In genomic region chr13:30715837-30716236, GRCh38 we compare ENCODE assay signal across 19 cellular contexts. TPM values are rescaled to one million over a fixed set of nuclear protein-coding genes. Genes with fewer than 3 reads are reported as not detected.
"Had no signal": no experiment of that assay in that cellular context is flagged by ENCODE, and none has a peak within 500 bp of the region (broad histone marks: within the 10 kb centered on the region; RNA-seq: fewer than 3 reads in every experiment).

No MANE protein-coding gene starts in this region.

- H3K36me3 ChIP-seq: esophagus squamous epithelium, lower lobe of right lung, pancreas, thoracic aorta had no signal

- H3K36me3 Mint-ChIP-seq: activated naive CD8-positive, alpha-beta T cell; brain; mesothelial cell of epicardium had no signal

- H3K4me1 ChIP-seq: pancreas had no signal

- H3K27ac ChIP-seq: dorsolateral prefrontal cortex, esophagus squamous epithelium, pancreas, thoracic aorta had no signal

- H3K9me3 Mint-ChIP-seq: activated B cell treated with CpG ODN at 0.5 μM for 24 hours; brain; mesothelial cell of epicardium; neural crest cell; stimulated activated naive CD8-positive, alpha-beta T cell treated with anti-CD3 and anti-CD28 coated beads, Interleukin-15, amount 100 ng/mL, for 72 hours; T-helper 1 cell treated with Interleukin-12 subunit alpha and Interleukin-12 subunit beta and Interleukin-4 antibody, amounts not matched to agents 30 μg/mL and 1 μg/mL, for 36 hours had no signal

- ATAC-seq: lower lobe of right lung; pancreas; stimulated activated naive CD8-positive, alpha-beta T cell treated with anti-CD3 and anti-CD28 coated beads, Interleukin-15, amount 100 ng/mL, for 72 hours had no signal

- DNase-seq: activated B cell treated with CpG ODN at 0.5 μM for 24 hours; activated CD4-positive, alpha-beta T cell treated with anti-CD3 and anti-CD28 coated beads, Interleukin-2, amount 50 U/mL, for 4 hours; activated gamma-delta T cell; activated T-cell treated with anti-CD3 and anti-CD28 coated beads, Interleukin-2, amount 50 U/mL, for 48 hours; amygdala; dorsolateral prefrontal cortex; esophagus squamous epithelium; foreskin melanocyte; lower lobe of right lung; pancreas; stimulated activated CD4-positive, alpha-beta T cell treated with anti-CD3 and anti-CD28 coated beads, Interleukin-4, amount 100 ng/mL, for 24 hours; stimulated activated naive CD8-positive, alpha-beta T cell treated with anti-CD3 and anti-CD28 coated beads, Interleukin-15, amount 100 ng/mL, for 72 hours had no signal

- H3K4me3 Mint-ChIP-seq: activated B cell treated with CpG ODN at 0.5 μM for 24 hours; activated naive CD8-positive, alpha-beta T cell; brain; mesothelial cell of epicardium; neural crest cell; stimulated activated naive CD8-positive, alpha-beta T cell treated with anti-CD3 and anti-CD28 coated beads, Interleukin-15, amount 100 ng/mL, for 72 hours; T-helper 1 cell treated with Interleukin-12 subunit alpha and Interleukin-12 subunit beta and Interleukin-4 antibody, amounts not matched to agents 30 μg/mL and 1 μg/mL, for 36 hours had no signal

- H3K27ac Mint-ChIP-seq: activated B cell treated with CpG ODN at 0.5 μM for 24 hours; activated naive CD8-positive, alpha-beta T cell; brain; mesothelial cell of epicardium; stimulated activated naive CD8-positive, alpha-beta T cell treated with anti-CD3 and anti-CD28 coated beads, Interleukin-15, amount 100 ng/mL, for 72 hours; T-helper 1 cell treated with Interleukin-12 subunit alpha and Interleukin-12 subunit beta and Interleukin-4 antibody, amounts not matched to agents 30 μg/mL and 1 μg/mL, for 36 hours had no signal

- H3K4me1 Mint-ChIP-seq: brain had no signal

- H3K27me3 ChIP-seq: dorsolateral prefrontal cortex, esophagus squamous epithelium, pancreas had no signal

- H3K9me3 ChIP-seq: esophagus squamous epithelium, lower lobe of right lung, pancreas, thoracic aorta had no signal

- H3K4me3 ChIP-seq: dorsolateral prefrontal cortex, esophagus squamous epithelium, lower lobe of right lung, pancreas, thoracic aorta had no signal

- H3K27me3 Mint-ChIP-seq: activated B cell treated with CpG ODN at 0.5 μM for 24 hours had no signal

RNA-seq across cellular contexts. Expression of gene ALOX5AP, which starts 19.5 kb away (rescaled TPM):
- total RNA-seq: myocyte, neural crest cell had no signal
